Comparison of ENCODE assay signal across 9 cellular contexts in the genomic region with DNA sequence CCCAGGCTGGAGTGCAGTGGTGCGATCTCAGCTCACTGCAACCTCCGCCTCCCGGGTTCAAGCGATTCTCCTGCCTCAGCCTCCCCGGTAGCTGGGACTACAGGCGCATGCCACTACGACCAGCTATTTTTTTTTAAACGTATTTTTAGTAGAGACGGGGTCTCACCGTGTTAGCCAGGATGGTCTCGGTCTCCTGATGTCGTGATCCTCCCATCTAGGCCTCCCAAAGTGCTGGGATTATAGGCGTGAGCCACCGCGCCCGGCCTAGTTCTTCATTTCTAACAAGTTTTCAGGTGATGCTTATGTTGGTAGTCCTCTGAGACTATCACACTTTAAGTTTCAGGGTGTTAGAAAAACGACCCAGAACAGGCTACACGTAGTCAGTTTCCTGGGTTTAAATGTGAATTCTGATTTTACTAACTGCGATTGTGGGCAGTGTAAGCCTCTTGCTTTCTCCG. TPM values are rescaled to one million over a fixed set of nuclear protein-coding genes. Genes with fewer than 3 reads are reported as not detected.
DNase-seq lines count a peak whose midpoint lies in the region; ATAC-seq, FAIRE-seq and TF ChIP-seq lines count a peak whose summit lies in the region.
"Not testable (repeated sequence)": the region's sequence is repeated elsewhere in the genome, so short reads cannot be mapped to it uniquely, and the experiment has no call there.
"Had no signal": no experiment of that assay in that cellular context is flagged by ENCODE, and none has a peak within 500 bp of the region (broad histone marks: within the 10 kb centered on the region; RNA-seq: fewer than 3 reads in every experiment).

No MANE protein-coding gene starts in this region.

- H2BK5ac ChIP-seq in IMR-90 (ENCODE audit: low read depth, low read length, poor library complexity, severe bottlenecking): peak overlapping the region; percentile 82

- 0 out of 2 replicates have a peak overlapping the region, but pooled peaks have one; percentile 5 for H2BK120ac ChIP-seq in IMR-90 (ENCODE audit: low read depth, low read length)

- DNase-seq in CD4-positive, alpha-beta memory T cell; IMR-90; T-helper 2 cell treated with Interferon-gamma antibody and Interleukin-4, amounts not matched to agents 5 μg/mL and 100 μg/mL, for 36 hours (ENCODE audit: low spot score); astrocyte (ENCODE audit: low read depth); epithelial cell of proximal tubule (ENCODE audit: low read depth); left lung; thyroid gland: not testable (repeated sequence)

- in situ Hi-C loops in IMR-90 (cut with MboI; ENCODE audit: low sequenced_read_pairs): not testable (repeated sequence)

- H2AK5ac ChIP-seq in IMR-90 (ENCODE audit: low read depth, low read length): not testable (repeated sequence)

- H3K79me2 ChIP-seq in astrocyte (ENCODE audit: insufficient read depth, low read length): peaks cover 43% of the 10 kb centered on the region
- not testable (repeated sequence) for H3K79me2 ChIP-seq in parathyroid adenoma

- POLR2A ChIA-PET in CD4-positive, alpha-beta memory T cell (lab: Charles Lee; ENCODE audit: partially characterized antibody): interaction anchor here (2.7 kb wide), 1 partner anchor 36 kb away, joined by 22 read pairs; a partner anchor contains a TSS
- POLR2A ChIA-PET in IMR-90 (lab: Charles Lee; ENCODE audit: unreplicated experiment): not testable (repeated sequence)

- H3K9me1 ChIP-seq in IMR-90 (ENCODE audit: insufficient read depth, low read length): not testable (repeated sequence)

- H3K4me2 ChIP-seq in IMR-90 (ENCODE audit: low read depth, low read length) (peak overlapping the region; percentile 98), astrocyte (ENCODE audit: low read length) (peak overlapping the region; percentile 95), parathyroid adenoma (ENCODE audit: low read length) (peak overlapping the region; percentile 68)

- peak overlapping the region; percentile 96 for H2AK9ac ChIP-seq in IMR-90 (replicated peaks; ENCODE audit: low read depth, low read length, poor library complexity)

- peaks cover 35% of the 10 kb centered on the region for H3K4me1 ChIP-seq in CD4-positive, alpha-beta memory T cell (ENCODE audit: insufficient read depth, low read length)
- H3K4me1 ChIP-seq in IMR-90 (ENCODE audit: control insufficient read depth, insufficient read depth, low read length); astrocyte (ENCODE audit: insufficient read depth, low read length); parathyroid adenoma; thyroid gland: not testable (repeated sequence)
- H3K4me1 ChIP-seq in left lung: peaks cover 7 to 24% of the 10 kb centered on the region in 2 donors

- peak overlapping the region; percentile 33; the same call in 1 of the 2 replicates for H3K56ac ChIP-seq in IMR-90 (ENCODE audit: extremely low read depth, insufficient read depth, low read length)

- H3K27ac ChIP-seq in CD4-positive, alpha-beta memory T cell (ENCODE audit: low read depth, low read length): peak overlapping the region; percentile 79
- H3K27ac ChIP-seq in IMR-90 (ENCODE audit: insufficient read depth, low read length); astrocyte (ENCODE audit: low read depth, low read length): not testable (repeated sequence)
- H3K27ac ChIP-seq in left lung (peak overlapping the region; percentile 88 to 91), parathyroid adenoma (peak overlapping the region; percentile 73), thyroid gland (peak overlapping the region; percentile 65 to 89 (median 84))

- peak overlapping the region; percentile 88 for H4K5ac ChIP-seq in IMR-90 (ENCODE audit: low read depth, low read length)

- dilution Hi-C loops in IMR-90 (cut with HindIII; ENCODE audit: low sequenced_read_pairs, unreplicated experiment): not testable (repeated sequence)

- not testable (repeated sequence) for H3K36me3 ChIP-seq in CD4-positive, alpha-beta memory T cell (ENCODE audit: insufficient read depth, low read length); IMR-90 (ENCODE audit: control insufficient read depth, insufficient read depth, low read length); astrocyte (ENCODE audit: insufficient read depth, low read length); left lung; parathyroid adenoma (ENCODE audit: control insufficient read depth, insufficient read depth, low read length); thyroid gland

- peaks cover 13 to 48% of the 10 kb centered on the region in 2 experiments for H3K79me1 ChIP-seq in IMR-90 (ENCODE audit: low read depth in 1 of 2, low read length in 2 of 2)

- H3K9me3 Mint-ChIP-seq in CD4-positive, alpha-beta memory T cell; T-helper 2 cell treated with Interferon-gamma antibody and Interleukin-4, amounts not matched to agents 5 μg/mL and 100 μg/mL, for 36 hours; astrocyte (ENCODE audit: unreplicated experiment): not testable (repeated sequence)

- 96% methylated on average over 9 of the region's 20 CpGs; no CpG with 5 or more reads in 1 of the 2 experiments for WGBS in IMR-90 (ENCODE audit: extremely low coverage in 2 of 2, insufficient read length in 1 of 2), 2 experiments
- 85 to 86% methylated on average over 20 of the region's 20 CpGs for WGBS in thyroid gland, 2 donors

- not testable (repeated sequence) for TF ChIP-seq CTCF in IMR-90 (conservative IDR thresholded peaks at IDR 0.05; ENCODE audit: low read depth, low read length); astrocyte (IDR thresholded peaks at IDR 0.05; ENCODE audit: insufficient read depth, low read depth, low read length); epithelial cell of proximal tubule (conservative IDR thresholded peaks at IDR 0.05; ENCODE audit: low read depth, low read length); left lung (IDR thresholded peaks at IDR 0.05); parathyroid adenoma (IDR thresholded peaks at IDR 0.05); thyroid gland (IDR thresholded peaks at IDR 0.05)

- not testable (repeated sequence) for H3K27me3 ChIP-seq in CD4-positive, alpha-beta memory T cell (ENCODE audit: insufficient read depth, low read length); IMR-90 (ENCODE audit: control insufficient read depth, insufficient read depth, low read length); astrocyte (ENCODE audit: insufficient read depth, low read length); left lung; parathyroid adenoma (ENCODE audit: control insufficient read depth, insufficient read depth, low read length); thyroid gland

- not testable (repeated sequence) for H3K27me3 Mint-ChIP-seq in CD4-positive, alpha-beta memory T cell; T-helper 2 cell treated with Interferon-gamma antibody and Interleukin-4, amounts not matched to agents 5 μg/mL and 100 μg/mL, for 36 hours (ENCODE audit: low read depth); astrocyte (ENCODE audit: low read depth, unreplicated experiment)

- not testable (repeated sequence) for FAIRE-seq in astrocyte (lab: Jason Lieb, UNC)

- CTCF ChIA-PET in CD4-positive, alpha-beta memory T cell (lab: Charles Lee; ENCODE audit: partially characterized antibody): not testable (repeated sequence)
- CTCF ChIA-PET in IMR-90 (lab: Yijun Ruan, JAX): interaction anchor here (0.6 kb wide), 1 partner anchor 1360 kb away, joined by 3 read pairs; no protein-coding TSS in a partner anchor

- not testable (repeated sequence) for TF ChIP-seq RAD21 in IMR-90 (IDR thresholded peaks at IDR 0.05; ENCODE audit: low read length)

- H3K4me3 Mint-ChIP-seq in CD4-positive, alpha-beta memory T cell: peak overlapping the region; percentile 97 to 100 (median 98)
- H3K4me3 Mint-ChIP-seq in T-helper 2 cell treated with Interferon-gamma antibody and Interleukin-4, amounts not matched to agents 5 μg/mL and 100 μg/mL, for 36 hours: peak overlapping the region; percentile 96
- H3K4me3 Mint-ChIP-seq in astrocyte (ENCODE audit: unreplicated experiment): peak overlapping the region; percentile 98

- not testable (repeated sequence) for H4K20me1 ChIP-seq in IMR-90 (ENCODE audit: insufficient read depth, low read length); astrocyte (ENCODE audit: insufficient read depth, low read length)

- H3K9me3 ChIP-seq in CD4-positive, alpha-beta memory T cell (ENCODE audit: control insufficient read depth in 1 of 2, low read length in 2 of 2); IMR-90 (ENCODE audit: control insufficient read depth, insufficient read depth, low read length); astrocyte (ENCODE audit: insufficient read depth, low read depth, low read length); left lung; parathyroid adenoma (ENCODE audit: control insufficient read depth, low read length); thyroid gland: not testable (repeated sequence)

- not testable (repeated sequence) for H3K9ac ChIP-seq in IMR-90 (ENCODE audit: low read depth, low read length); parathyroid adenoma
- H3K9ac ChIP-seq in astrocyte (ENCODE audit: low read length): peak overlapping the region; percentile 86

- peaks cover 11 to 36% (median 19%) of the 10 kb centered on the region in 4 donors for H3K4me1 Mint-ChIP-seq in CD4-positive, alpha-beta memory T cell
- peaks cover 15% of the 10 kb centered on the region for H3K4me1 Mint-ChIP-seq in T-helper 2 cell treated with Interferon-gamma antibody and Interleukin-4, amounts not matched to agents 5 μg/mL and 100 μg/mL, for 36 hours (ENCODE audit: low read depth)
- not testable (repeated sequence) for H3K4me1 Mint-ChIP-seq in astrocyte (ENCODE audit: low read depth, unreplicated experiment)

- peak overlapping the region; percentile 88 for H3K4ac ChIP-seq in IMR-90 (ENCODE audit: low read depth, low read length)

- peak overlapping the region; percentile 70 to 100 for H4K8ac ChIP-seq in IMR-90 (ENCODE audit: low read depth in 2 of 2, low read length in 2 of 2)

- BruUV-seq in IMR-90 (replicated peaks; lab: Mats Ljungman, UMichigan): not testable (repeated sequence)

- not testable (repeated sequence) for H3K23ac ChIP-seq in IMR-90 (ENCODE audit: low read depth, low read length)

- not testable (repeated sequence) for TF ChIP-seq POLR2A in IMR-90 (IDR thresholded peaks at IDR 0.05; ENCODE audit: low read depth, low read length); thyroid gland (IDR thresholded peaks at IDR 0.05)

- H4K91ac ChIP-seq in IMR-90 (ENCODE audit: insufficient read depth, low read depth, low read length): peak overlapping the region; percentile 86

- not testable (repeated sequence) for ATAC-seq in IMR-90 (ENCODE audit: low read depth); left lung

- H2AFZ ChIP-seq in IMR-90 (replicated peaks; ENCODE audit: low read length, poor library complexity) (peak overlapping the region; percentile 100), astrocyte (ENCODE audit: low read depth, low read length) (peak overlapping the region; percentile 84), parathyroid adenoma (peak overlapping the region; percentile 90)

- peak overlapping the region; percentile 27; the same call in 1 of the 3 replicates for H2BK15ac ChIP-seq in IMR-90 (ENCODE audit: low read depth, low read length)

- intact Hi-C loops in CD4-positive, alpha-beta memory T cell (cut with micrococcal nuclease): loop anchor here (1.0 to 2.0 kb wide), 3 partner anchors 35 to 112 kb away; a partner anchor contains a TSS
- intact Hi-C loops in IMR-90 (cut with micrococcal nuclease); left lung (cut with DNase I); thyroid gland (cut with DNase I): not testable (repeated sequence)

- peak overlapping the region; percentile 7; the same call in 1 of the 2 replicates for H3K18ac ChIP-seq in IMR-90 (ENCODE audit: low read depth, low read length)

- H3K36me3 Mint-ChIP-seq in CD4-positive, alpha-beta memory T cell: peaks cover 0 to 11% of the 10 kb centered on the region in 2 donors
- peaks cover 18% of the 10 kb centered on the region for H3K36me3 Mint-ChIP-seq in T-helper 2 cell treated with Interferon-gamma antibody and Interleukin-4, amounts not matched to agents 5 μg/mL and 100 μg/mL, for 36 hours (ENCODE audit: low read depth)
- H3K36me3 Mint-ChIP-seq in astrocyte (ENCODE audit: low read depth, unreplicated experiment): not testable (repeated sequence)

- not testable (repeated sequence) for H2BK20ac ChIP-seq in IMR-90 (ENCODE audit: low read depth, low read length)

- H3K14ac ChIP-seq in IMR-90 (replicated peaks; ENCODE audit: low read depth, low read length): peak overlapping the region; percentile 83

- H3K27ac Mint-ChIP-seq in CD4-positive, alpha-beta memory T cell: peak overlapping the region; percentile 87 to 100 (median 97)
- H3K27ac Mint-ChIP-seq in T-helper 2 cell treated with Interferon-gamma antibody and Interleukin-4, amounts not matched to agents 5 μg/mL and 100 μg/mL, for 36 hours: peak overlapping the region; percentile 97
- H3K27ac Mint-ChIP-seq in astrocyte (ENCODE audit: unreplicated experiment): peak overlapping the region; percentile 91

- H3K4me3 ChIP-seq in CD4-positive, alpha-beta memory T cell (ENCODE audit: low read length in 2 of 2): peak overlapping the region; percentile 80 to 93
- H3K4me3 ChIP-seq in IMR-90 (ENCODE audit: insufficient read depth, low read depth, low read length) (peak overlapping the region; percentile 78), astrocyte (ENCODE audit: insufficient read depth, low read depth, low read length) (peak overlapping the region; percentile 88), epithelial cell of proximal tubule (ENCODE audit: low read depth, low read length) (peak overlapping the region; percentile 84), left lung (peak overlapping the region; percentile 74 to 84), parathyroid adenoma (ENCODE audit: low read depth, low read length) (peak overlapping the region; percentile 60), thyroid gland (replicated peaks in 1 of 3) (peak overlapping the region; percentile 38 to 67 (median 50))

RNA-seq across cellular contexts. Expression of a gene that starts 0.4 kb away (rescaled TPM):
- total RNA-seq in CD4-positive, alpha-beta memory T cell: 10 to 100 TPM; 39.6 to 41.0 TPM
- 10 to 100 TPM; 41.3 to 44.8 TPM for polyA plus RNA-seq in CD4-positive, alpha-beta memory T cell
- total RNA-seq in IMR-90 (2012; rRNA removed): 16.8 and 23.3 TPM in 2 replicates
- polyA plus RNA-seq in IMR-90 (2012; rRNA removed): 26.3 and 31.5 TPM in 2 replicates
- polyA plus RNA-seq in IMR-90 (2012; cell fraction: cytosol; rRNA removed): 8.6 and 20.8 TPM in 2 replicates
- 2.9 and 16.4 TPM in 2 replicates for polyA plus RNA-seq in IMR-90 (2012; cell fraction: nucleus; rRNA removed; ENCODE audit: low replicate concordance)
- total RNA-seq in astrocyte: 34.5 and 37.3 TPM in 2 replicates
- 17.6 and 24.6 TPM in 2 replicates for total RNA-seq in epithelial cell of proximal tubule
- total RNA-seq in left lung: 10 to 100 TPM; 33.1 to 38.8 TPM
- total RNA-seq in thyroid gland: 10 to 100 TPM; 21.0 to 34.2 (median 29.3) TPM
- total RNA-seq: chondrocyte had no signal

RNA-seq across cellular contexts. Expression of a gene that starts 7.4 kb away (rescaled TPM):
- not detected for total RNA-seq in CD4-positive, alpha-beta memory T cell
- not detected for polyA plus RNA-seq in CD4-positive, alpha-beta memory T cell
- total RNA-seq in IMR-90 (2012; rRNA removed): not detected in 2 replicates
- not detected in 2 replicates for polyA plus RNA-seq in IMR-90 (2012; rRNA removed)
- not detected in 2 replicates for polyA plus RNA-seq in IMR-90 (2012; cell fraction: cytosol; rRNA removed)
- not detected in 2 replicates for polyA plus RNA-seq in IMR-90 (2012; cell fraction: nucleus; rRNA removed; ENCODE audit: low replicate concordance)
- not detected in 2 replicates for total RNA-seq in astrocyte
- total RNA-seq in epithelial cell of proximal tubule: not detected in 2 replicates
- total RNA-seq in left lung: not detected
- not detected for total RNA-seq in thyroid gland
- total RNA-seq: chondrocyte had no signal

RNA-seq across cellular contexts. Expression of a gene that starts 35.5 kb away (rescaled TPM):
- total RNA-seq in CD4-positive, alpha-beta memory T cell: 10 to 100 TPM; 68.5 to 70.9 TPM
- 10 to 100 TPM; 28.3 to 43.5 TPM for polyA plus RNA-seq in CD4-positive, alpha-beta memory T cell
- total RNA-seq in IMR-90 (2012; rRNA removed): 33.3 and 47.8 TPM in 2 replicates
- 9.4 and 9.5 TPM in 2 replicates for polyA plus RNA-seq in IMR-90 (2012; rRNA removed)
- polyA plus RNA-seq in IMR-90 (2012; cell fraction: cytosol; rRNA removed): 0.80 and 1.4 TPM in 2 replicates
- 0.39 and 4.1 TPM in 2 replicates for polyA plus RNA-seq in IMR-90 (2012; cell fraction: nucleus; rRNA removed; ENCODE audit: low replicate concordance)
- total RNA-seq in astrocyte: 47.5 and 48.5 TPM in 2 replicates
- 47.3 and 64.2 TPM in 2 replicates for total RNA-seq in epithelial cell of proximal tubule
- 10 to 100 TPM; 36.0 to 42.5 TPM for total RNA-seq in left lung
- total RNA-seq in thyroid gland: 10 to 100 TPM; 31.4 to 46.1 (median 34.5) TPM

RNA-seq across cellular contexts. Expression of a gene that starts 35.6 kb away (rescaled TPM):
- 10 to 100 TPM; 36.8 to 37.9 TPM for total RNA-seq in CD4-positive, alpha-beta memory T cell
- 10 to 100 TPM in 1 of 2 donors, 1 to 10 TPM in 1; 7.4 to 10.1 TPM for polyA plus RNA-seq in CD4-positive, alpha-beta memory T cell
- 9.9 and 12.8 TPM in 2 replicates for total RNA-seq in IMR-90 (2012; rRNA removed)
- polyA plus RNA-seq in IMR-90 (2012; rRNA removed): 14.1 and 17.4 TPM in 2 replicates
- polyA plus RNA-seq in IMR-90 (2012; cell fraction: cytosol; rRNA removed): 3.0 and 4.4 TPM in 2 replicates
- polyA plus RNA-seq in IMR-90 (2012; cell fraction: nucleus; rRNA removed; ENCODE audit: low replicate concordance): 11.1 and 75.5 TPM in 2 replicates
- 23.1 and 24.2 TPM in 2 replicates for total RNA-seq in astrocyte
- 11.3 and 11.5 TPM in 2 replicates for total RNA-seq in epithelial cell of proximal tubule
- total RNA-seq in left lung: 10 to 100 TPM; 12.3 to 17.4 TPM
- total RNA-seq in thyroid gland: 10 to 100 TPM; 11.5 to 23.1 (median 19.1) TPM

RNA-seq across cellular contexts. Expression of a gene that starts 39.1 kb away (rescaled TPM):
- total RNA-seq in CD4-positive, alpha-beta memory T cell: 10 to 100 TPM; 28.8 to 31.6 TPM
- 10 to 100 TPM; 14.6 to 44.1 TPM for polyA plus RNA-seq in CD4-positive, alpha-beta memory T cell
- total RNA-seq in IMR-90 (2012; rRNA removed) (16.8 and 32.2 TPM in 2 replicates), astrocyte (147 and 149 TPM in 2 replicates), epithelial cell of proximal tubule (16.1 and 16.7 TPM in 2 replicates), left lung (10 to 100 TPM; 53.3 to 54.2 TPM), thyroid gland (10 to 100 TPM; 28.6 to 41.7 (median 31.0) TPM)
- polyA plus RNA-seq in IMR-90 (2012; rRNA removed): 7.3 and 10.2 TPM in 2 replicates
- 3.1 and 3.5 TPM in 2 replicates for polyA plus RNA-seq in IMR-90 (2012; cell fraction: cytosol; rRNA removed)
- polyA plus RNA-seq in IMR-90 (2012; cell fraction: nucleus; rRNA removed; ENCODE audit: low replicate concordance): 2.0 and 9.7 TPM in 2 replicates
